ENCODE assay signal across 3 cellular contexts in genomic region chr11:99671808-99672409, GRCh38.
TF ChIP-seq lines count a peak whose summit lies in the region.

No MANE protein-coding gene starts in this region.

TF ChIP-seq in A549, 52 proteins besides CTCF, POLR2A, EP300 and RAD21:
- TF ChIP-seq MAZ (IDR thresholded peaks at IDR 0.05; ENCODE audit: borderline replicate concordance, low read depth, low read length) (no peak), RCOR1 (IDR thresholded peaks at IDR 0.05; ENCODE audit: low read depth, low read length) (no peak), MAFK (IDR thresholded peaks at IDR 0.05; ENCODE audit: partially characterized antibody) (peak; percentile 82), NR3C1 (IDR thresholded peaks at IDR 0.05) (no peak), EHF (CRISPR knock-in tag; IDR thresholded peaks at IDR 0.05) (no peak)

TF ChIP-seq in IMR-90, 13 proteins besides CTCF, POLR2A, EP300 and RAD21:
- no peak for TF ChIP-seq SMC3 (IDR thresholded peaks at IDR 0.05; ENCODE audit: low read depth, low read length)
- TF ChIP-seq CHD1 (IDR thresholded peaks at IDR 0.05; ENCODE audit: low read depth, low read length) = no peak
- TF ChIP-seq NFE2L2 (IDR thresholded peaks at IDR 0.05; ENCODE audit: low read depth, low read length) = peak; percentile 65
- TF ChIP-seq RCOR1 (IDR thresholded peaks at IDR 0.05; ENCODE audit: insufficient replicate concordance, low read length) = no peak
- no peak for TF ChIP-seq RFX5 (IDR thresholded peaks at IDR 0.05; ENCODE audit: low read depth, low read length)
- peak; percentile 82 for TF ChIP-seq MAFK (IDR thresholded peaks at IDR 0.05; ENCODE audit: low read depth, low read length)
- TF ChIP-seq MAZ (IDR thresholded peaks at IDR 0.05; ENCODE audit: borderline replicate concordance, low read depth, low read length) = no peak
- no peak for TF ChIP-seq USF2 (IDR thresholded peaks at IDR 0.05; ENCODE audit: low read depth, low read length)
- TF ChIP-seq MXI1 (IDR thresholded peaks at IDR 0.05; ENCODE audit: borderline replicate concordance, low read depth, low read length) = no peak
- no peak for TF ChIP-seq CEBPB (IDR thresholded peaks at IDR 0.05; ENCODE audit: low read depth, low read length)

TF ChIP-seq in K562, 482 proteins besides CTCF, POLR2A, EP300 and RAD21:
- TF ChIP-seq MAFK (IDR thresholded peaks at IDR 0.05; ENCODE audit: low read length) (peak; percentile 34; the same call in 1 of the 2 replicates), ZNF507 (tag; conservative IDR thresholded peaks at IDR 0.05) (no peak), MITF (IDR thresholded peaks at IDR 0.05) (no peak), TCF7 (IDR thresholded peaks at IDR 0.05; ENCODE audit: borderline replicate concordance) (no peak), ZBTB5 (IDR thresholded peaks at IDR 0.05) (no peak), HMBOX1 (IDR thresholded peaks at IDR 0.05) (no peak), ATF4 (CRISPR knock-in tag; IDR thresholded peaks at IDR 0.05) (no peak), MIER1 (IDR thresholded peaks at IDR 0.05; ENCODE audit: low read depth) (no peak), ADNP (tag; IDR thresholded peaks at IDR 0.05) (no peak), ID3 (CRISPR knock-in tag; IDR thresholded peaks at IDR 0.05) (no peak), ID3 (tag; IDR thresholded peaks at IDR 0.05) (no peak), BRF1 (IDR thresholded peaks at IDR 0.05; ENCODE audit: borderline replicate concordance, extremely low read depth, insufficient read length) (no peak), RNF2 (IDR thresholded peaks at IDR 0.05) (no peak), VEZF1 (CRISPR knock-in tag; IDR thresholded peaks at IDR 0.05) (no peak), ZNF133 (CRISPR knock-in tag; IDR thresholded peaks at IDR 0.05) (no peak), ELK3 (CRISPR knock-in tag; IDR thresholded peaks at IDR 0.05) (no peak), MECOM (CRISPR knock-in tag; IDR thresholded peaks at IDR 0.05) (no peak), MAFF (IDR thresholded peaks at IDR 0.05; ENCODE audit: low read length) (peak; percentile 37; the same call in 1 of the 2 replicates), ZNF830 (CRISPR knock-in tag; IDR thresholded peaks at IDR 0.05) (no peak), ZNF316 (IDR thresholded peaks at IDR 0.05) (peak; percentile 65; the same call in 1 of the 2 replicates), JUNB (CRISPR knock-in tag; conservative IDR thresholded peaks at IDR 0.05) (no peak), ZSCAN29 (IDR thresholded peaks at IDR 0.05) (no peak), MNT (conservative IDR thresholded peaks at IDR 0.05) (no peak), HDAC8 (tag; IDR thresholded peaks at IDR 0.05) (no peak), ZC3H11A (IDR thresholded peaks at IDR 0.05; ENCODE audit: low read depth, low read length) (no peak), ATF2 (CRISPR knock-in tag; IDR thresholded peaks at IDR 0.05) (no peak)
